25 cellular contexts compared by ENCODE assay signal in the genomic region with DNA sequence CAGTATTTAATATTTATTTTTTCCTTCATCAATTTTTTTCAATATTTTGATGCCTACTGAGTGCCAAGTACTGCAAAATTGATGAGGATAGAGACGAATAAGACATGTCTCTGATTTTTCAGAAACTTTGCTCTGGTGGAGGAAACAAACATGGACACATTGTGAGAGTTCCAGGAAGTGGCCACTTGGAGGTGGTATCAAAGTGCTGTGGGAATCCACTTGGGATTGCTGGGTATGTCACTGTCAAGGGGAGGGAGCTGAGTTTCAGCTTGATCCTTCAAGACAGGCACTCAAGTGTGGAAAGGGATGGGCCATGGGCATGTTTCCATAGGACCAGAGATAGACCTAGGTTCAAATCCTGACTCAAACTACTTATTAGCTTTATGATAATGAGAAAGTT. TPM values are rescaled to one million over a fixed set of nuclear protein-coding genes. Genes with fewer than 3 reads are reported as not detected.
A peak's percentile ranks its signal among the peaks of the same experiment; 100 is the strongest.
DNase-seq lines count a peak whose midpoint lies in the region; ATAC-seq and TF ChIP-seq lines count a peak whose summit lies in the region.
"Had no signal": no experiment of that assay in that cellular context is flagged by ENCODE, and none has a peak within 500 bp of the region (broad histone marks: within the 10 kb centered on the region; RNA-seq: fewer than 3 reads in every experiment).

No MANE protein-coding gene starts in this region.

- no peaks in the 10 kb centered on the region for H3K36me3 ChIP-seq in mucosa of descending colon (ENCODE audit: low read depth)
- H3K36me3 ChIP-seq: stomach had no signal

- H3K27ac Mint-ChIP-seq in activated naive CD4-positive, alpha-beta T cell treated with anti-CD3 and anti-CD28 coated beads for 36 hours, result no peak overlapping the region
- H3K27ac Mint-ChIP-seq: nephron, progenitor cell of endocrine pancreas had no signal

- H3K4me1 ChIP-seq in mucosa of descending colon (ENCODE audit: low read depth), result no peaks in the 10 kb centered on the region
- H3K4me1 ChIP-seq: stomach had no signal

- CTCF ChIA-PET in activated naive CD4-positive, alpha-beta T cell treated with anti-CD3 and anti-CD28 coated beads for 36 hours (lab: Charles Lee), result interaction anchor here (1.1 kb wide), 1 partner anchor 12 kb away, joined by 4 read pairs; no protein-coding TSS in a partner anchor

- no peak overlapping the region for H3K4me3 Mint-ChIP-seq in activated naive CD4-positive, alpha-beta T cell treated with anti-CD3 and anti-CD28 coated beads for 36 hours
- H3K4me3 Mint-ChIP-seq: nephron had no signal

- peak; percentile 34 for ATAC-seq in mucosa of descending colon

- H3K36me3 Mint-ChIP-seq in activated naive CD4-positive, alpha-beta T cell treated with anti-CD3 and anti-CD28 coated beads for 36 hours (ENCODE audit: low read depth), result no peaks in the 10 kb centered on the region

- peaks cover 2% of the 10 kb centered on the region for H3K27me3 Mint-ChIP-seq in activated naive CD4-positive, alpha-beta T cell treated with anti-CD3 and anti-CD28 coated beads for 36 hours (ENCODE audit: low read depth)
- H3K27me3 Mint-ChIP-seq: progenitor cell of endocrine pancreas had no signal

- no peaks in the 10 kb centered on the region for H3K9me3 ChIP-seq in mucosa of descending colon
- H3K9me3 ChIP-seq: stomach, upper lobe of left lung had no signal

- H3K9me3 Mint-ChIP-seq in activated naive CD4-positive, alpha-beta T cell treated with anti-CD3 and anti-CD28 coated beads for 36 hours, result no peaks in the 10 kb centered on the region
- H3K9me3 Mint-ChIP-seq: nephron had no signal

- peak; percentile 21 for TF ChIP-seq CTCF in choroid plexus epithelial cell (conservative IDR thresholded peaks at IDR 0.05; ENCODE audit: low read depth, low read length)
- no peak for TF ChIP-seq CTCF in mucosa of descending colon (IDR thresholded peaks at IDR 0.05)

- intact Hi-C loops in mucosa of descending colon (cut with DNase I, micrococcal nuclease), result no loop called here
- intact Hi-C loops in activated naive CD4-positive, alpha-beta T cell treated with anti-CD3 and anti-CD28 coated beads for 36 hours (cut with micrococcal nuclease), result no loop called here

- peak; percentile 38 for DNase-seq in DMS53 (lab: John Stamatoyannopoulos, UW)
- no peak for DNase-seq in DMS53 treated with DMSO at 0.1 percent for 48 hours (lab: John Stamatoyannopoulos, UW; ENCODE audit: unreplicated experiment)
- peak; percentile 17 for DNase-seq in M059J (ENCODE audit: low read depth)
- no peak for DNase-seq in choroid plexus epithelial cell (ENCODE audit: low read depth)
- no peak for DNase-seq in mucosa of descending colon
- DNase-seq in HCEC 1CT, result no peak
- DNase-seq in activated naive CD4-positive, alpha-beta T cell treated with anti-CD3 and anti-CD28 coated beads for 36 hours, result no peak
- DNase-seq in OCI-M1 (lab: John Stamatoyannopoulos, UW), result no peak
- DNase-seq: activated CD4-positive, alpha-beta T cell treated with anti-CD3 and anti-CD28 coated beads, Interleukin-2, amount 50 U/mL, for 48 hours; activated naive CD4-positive, alpha-beta T cell treated with Interleukin-2 at 50 U/mL for 16 hours; aorta; C1 segment of cervical spinal cord; KBM-7; kidney glomerular epithelial cell; NCI-H1092 treated with DMSO at 0.1 percent for 48 hours; NCI-H2081; NCI-H524 treated with DMSO at 0.1 percent for 48 hours; SIG-M5; stimulated activated CD4-positive, alpha-beta T cell treated with anti-CD3 and anti-CD28 coated beads, Interleukin-4, amount 100 ng/mL, for 1 hour; stomach; upper lobe of left lung had no signal

- peaks cover under 1% of the 10 kb centered on the region for H3K4me1 Mint-ChIP-seq in activated naive CD4-positive, alpha-beta T cell treated with anti-CD3 and anti-CD28 coated beads for 36 hours (ENCODE audit: low read depth)
- H3K4me1 Mint-ChIP-seq: nephron had no signal

- H3K4me3 ChIP-seq in choroid plexus epithelial cell (ENCODE audit: low read depth, low read length) (no peak overlapping the region), mucosa of descending colon (no peak overlapping the region)
- H3K4me3 ChIP-seq: skin epidermis, stomach, upper lobe of left lung had no signal

RNA-seq across cellular contexts. Expression of a gene that starts 24.5 kb away (rescaled TPM):
- 11.7 and 16.5 TPM in 2 replicates for total RNA-seq in M059J (2014; rRNA removed; shearing (Covaris generic))
- total RNA-seq in mucosa of descending colon, result 10 to 100 TPM; 25.3 to 43.3 (median 37.4) TPM
- total RNA-seq in activated naive CD4-positive, alpha-beta T cell treated with anti-CD3 and anti-CD28 coated beads for 36 hours, result 10 to 100 TPM; 22.7 to 26.6 TPM

RNA-seq across cellular contexts. Expression of a gene that starts 33.4 kb away (rescaled TPM):
- 8.4 and 10.9 TPM in 2 replicates for total RNA-seq in M059J (2014; rRNA removed; shearing (Covaris generic))
- total RNA-seq in mucosa of descending colon, result 10 to 100 TPM; 12.4 to 24.3 (median 16.9) TPM
- total RNA-seq in activated naive CD4-positive, alpha-beta T cell treated with anti-CD3 and anti-CD28 coated beads for 36 hours, result 1 to 10 TPM; 9.3 to 9.9 TPM

RNA-seq across cellular contexts. Expression of a gene that starts 52.5 kb away (rescaled TPM):
- total RNA-seq in M059J (2014; rRNA removed; shearing (Covaris generic)), result 1.3 and 3.4 TPM in 2 replicates
- under 1 TPM in 1 of 3 donors, not detected in 2; 0.47 TPM for total RNA-seq in mucosa of descending colon
- total RNA-seq in activated naive CD4-positive, alpha-beta T cell treated with anti-CD3 and anti-CD28 coated beads for 36 hours, result under 1 TPM; 0.47 to 0.52 TPM
- total RNA-seq: aorta, mesenteric fat pad had no signal

Comparison
In these comparisons a context has a peak if more than half of its experiments do, and no peak if none do; other contexts are left out.
1. DNase-seq: peak in DMS53 (single experiment) and M059J (single experiment); none in DMS53 treated with DMSO at 0.1 percent for 48 hours (single experiment), choroid plexus epithelial cell (single experiment), mucosa of descending colon (0 of 3), HCEC 1CT (single experiment), activated naive CD4-positive, alpha-beta T cell treated with anti-CD3 and anti-CD28 coated beads for 36 hours (single experiment) and OCI-M1 (single experiment).